In genomic region chr17:81043319-81043724, GRCh38 we compare ENCODE assay signal across 17 cellular contexts. TPM values are rescaled to one million over a fixed set of nuclear protein-coding genes. Genes with fewer than 3 reads are reported as not detected.
DNase-seq lines count a peak whose midpoint lies in the region; ATAC-seq, FAIRE-seq and TF ChIP-seq lines count a peak whose summit lies in the region.
"Had no signal": no experiment of that assay in that cellular context is flagged by ENCODE, and none has a peak within 500 bp of the region (broad histone marks: within the 10 kb centered on the region; RNA-seq: fewer than 3 reads in every experiment).

No MANE protein-coding gene starts in this region.

- H3K4me1 ChIP-seq in Panc1 (ENCODE audit: control insufficient read depth, insufficient read depth, low read length) (peaks cover 98% of the 10 kb centered on the region), endothelial cell of umbilical vein (ENCODE audit: control insufficient read depth, extremely low read depth, insufficient read depth, low read length) (peaks cover 29% of the 10 kb centered on the region)

- H3K4me2 ChIP-seq in endothelial cell of umbilical vein (ENCODE audit: insufficient read depth, low read length), result peak overlapping the region; percentile 6

- POLR2A ChIA-PET in Panc1 (lab: Charles Lee), result interaction anchor here (0.6 to 1.0 kb wide), 2 partner anchors 37 to 179 kb away, joined by 3 to 8 read pairs; partner anchors contain the start of gene CEP131
- POLR2A ChIA-PET in endothelial cell of umbilical vein (lab: Charles Lee), result interaction anchor here (1.3 kb wide), 1 partner anchor 8 kb away, joined by 5 read pairs; the partner anchor contains the start of gene BAIAP2
- POLR2A ChIA-PET in T-cell (lab: Charles Lee), result no interaction called here

- H3K9me3 Mint-ChIP-seq in mesothelial cell of epicardium (no peaks in the 10 kb centered on the region), type B pancreatic cell (no peaks in the 10 kb centered on the region), T-cell (no peaks in the 10 kb centered on the region)
- H3K9me3 Mint-ChIP-seq: natural killer cell treated with Interleukin-12 subunit alpha and Interleukin-12 subunit beta and Interleukin-15 and Interleukin-18, amount 100 ng/mL, for 72 hours had no signal

- intact Hi-C loops in Panc1 (cut with micrococcal nuclease; ENCODE audit: unreplicated experiment), result no loop called here
- intact Hi-C loops in endothelial cell of umbilical vein (cut with micrococcal nuclease), result no loop called here

- H3K79me2 ChIP-seq in endothelial cell of umbilical vein (ENCODE audit: control insufficient read depth, insufficient read depth, low read length), result peaks cover 3% of the 10 kb centered on the region

- DNase-seq in Panc1 (ENCODE audit: low read depth, low spot score) (no peak), endothelial cell of umbilical vein (ENCODE audit: low read depth, low spot score) (no peak), mesothelial cell of epicardium (ENCODE audit: low spot score in 2 of 2, unreplicated experiment in 2 of 2) (no peak), type B pancreatic cell (ENCODE audit: extremely low spot score, unreplicated experiment) (no peak), foreskin fibroblast (no peak), T-cell (no peak)
- DNase-seq: activated CD4-positive, alpha-beta T cell treated with anti-CD3 and anti-CD28 coated beads, Interleukin-2, amount 50 U/mL, for 1 hour; activated T-cell treated with anti-CD3 and anti-CD28 coated beads, Interleukin-2, amount 50 U/mL, for 48 hours; amniotic stem cell; NCI-H1105 treated with DMSO at 0.1 percent for 48 hours; NCI-H510A had no signal

- H3K27me3 Mint-ChIP-seq in mesothelial cell of epicardium (ENCODE audit: low read depth) (no peaks in the 10 kb centered on the region), type B pancreatic cell (no peaks in the 10 kb centered on the region), T-cell (peaks cover 0 to 2% of the 10 kb centered on the region in 2 donors)
- H3K27me3 Mint-ChIP-seq: natural killer cell treated with Interleukin-12 subunit alpha and Interleukin-12 subunit beta and Interleukin-15 and Interleukin-18, amount 100 ng/mL, for 72 hours had no signal

- no peaks in the 10 kb centered on the region for H3K9me1 ChIP-seq in endothelial cell of umbilical vein (replicated peaks; ENCODE audit: control insufficient read depth, extremely low read depth, insufficient read depth, low read length)

- CTCF ChIA-PET in Panc1 (lab: Charles Lee), result interaction anchor here (0.6 to 0.9 kb wide), 3 partner anchors 54 to 562 kb away, joined by 3 to 4 read pairs (median 3); no protein-coding TSS in a partner anchor
- CTCF ChIA-PET in endothelial cell of umbilical vein (lab: Charles Lee), result interaction anchor here (0.9 to 2.8 kb wide), 4 partner anchors 20 to 58 kb away, joined by 3 to 10 read pairs (median 4); no protein-coding TSS in a partner anchor
- CTCF ChIA-PET in T-cell (lab: Charles Lee), result no interaction called here

- H2AFZ ChIP-seq in endothelial cell of umbilical vein (ENCODE audit: low read depth, low read length), result peak overlapping the region; percentile 59

- peak overlapping the region; percentile 99 for H3K27ac ChIP-seq in Panc1 (ENCODE audit: low read length)
- H3K27ac ChIP-seq in endothelial cell of umbilical vein (ENCODE audit: insufficient read depth, low read depth, low read length), result peak overlapping the region; percentile 43
- H3K27ac ChIP-seq: BLaER1 treated with 17β-estradiol and CSF1 and Interleukin-3, amounts not matched to agents 10 nM and 100 nM had no signal

- no peaks in the 10 kb centered on the region for H4K20me1 ChIP-seq in endothelial cell of umbilical vein (replicated peaks; ENCODE audit: control insufficient read depth, extremely low read depth, insufficient read depth, low read length)

- BruUV-seq in Panc1 (replicated peaks; lab: Mats Ljungman, UMichigan), result no TSS peak
- BruUV-seq in endothelial cell of umbilical vein (replicated peaks; lab: Mats Ljungman, UMichigan), result no TSS peak

- H3K27ac Mint-ChIP-seq in mesothelial cell of epicardium (peak overlapping the region; percentile 98), type B pancreatic cell (peak overlapping the region; percentile 96), T-cell (no peak overlapping the region)
- H3K27ac Mint-ChIP-seq: natural killer cell treated with Interleukin-12 subunit alpha and Interleukin-12 subunit beta and Interleukin-15 and Interleukin-18, amount 100 ng/mL, for 72 hours had no signal

- TF ChIP-seq POLR2A in endothelial cell of umbilical vein (IDR thresholded peaks at IDR 0.05; ENCODE audit: low read depth, low read length), result no peak

- TF ChIP-seq CTCF in Panc1 (IDR thresholded peaks at IDR 0.05) (no peak), endothelial cell of umbilical vein (IDR thresholded peaks at IDR 0.05; ENCODE audit: extremely low read depth in 1 of 2, insufficient read depth in 1 of 2, low read depth in 1 of 2, low read length in 2 of 2) (no peak), mesothelial cell of epicardium (IDR thresholded peaks at IDR 0.05; ENCODE audit: unreplicated experiment) (no peak), type B pancreatic cell (conservative IDR thresholded peaks at IDR 0.05) (no peak), foreskin fibroblast (IDR thresholded peaks at IDR 0.05; ENCODE audit: low read depth, low read length) (no peak)

- peak overlapping the region; percentile 5 for H3K9ac ChIP-seq in endothelial cell of umbilical vein (replicated peaks; ENCODE audit: extremely low read depth, insufficient read depth, low read length)
- H3K9ac ChIP-seq: BLaER1 treated with 17β-estradiol and CSF1 and Interleukin-3, amounts not matched to agents 10 nM and 100 nM had no signal

- peak overlapping the region; percentile 32 for H3K4me3 Mint-ChIP-seq in mesothelial cell of epicardium
- peak overlapping the region; percentile 82 for H3K4me3 Mint-ChIP-seq in type B pancreatic cell
- no peak overlapping the region for H3K4me3 Mint-ChIP-seq in T-cell
- H3K4me3 Mint-ChIP-seq: natural killer cell treated with Interleukin-12 subunit alpha and Interleukin-12 subunit beta and Interleukin-15 and Interleukin-18, amount 100 ng/mL, for 72 hours had no signal

- no peaks in the 10 kb centered on the region for H3K9me3 ChIP-seq in Panc1 (ENCODE audit: control insufficient read depth, insufficient read depth, low read depth, low read length)
- no peaks in the 10 kb centered on the region for H3K9me3 ChIP-seq in endothelial cell of umbilical vein (replicated peaks; ENCODE audit: control insufficient read depth, insufficient read depth, low read length)
- H3K9me3 ChIP-seq: BLaER1 treated with 17β-estradiol and CSF1 and Interleukin-3, amounts not matched to agents 10 nM and 100 nM had no signal

- H3K36me3 ChIP-seq in Panc1 (ENCODE audit: control insufficient read depth, insufficient read depth, low read length) (no peaks in the 10 kb centered on the region), endothelial cell of umbilical vein (ENCODE audit: control insufficient read depth in 2 of 2, extremely low read depth in 1 of 2, insufficient read depth in 2 of 2, low read length in 2 of 2) (no peaks in the 10 kb centered on the region)
- H3K36me3 ChIP-seq: BLaER1 treated with 17β-estradiol and CSF1 and Interleukin-3, amounts not matched to agents 10 nM and 100 nM had no signal

- H3K4me3 ChIP-seq in Panc1 (ENCODE audit: low read depth in 2 of 2, low read length in 2 of 2) (peak overlapping the region; percentile 23 to 36), endothelial cell of umbilical vein (replicated peaks in 1 of 3; ENCODE audit: insufficient read depth in 1 of 3, low read depth in 1 of 3, low read length in 3 of 3) (no peak overlapping the region), foreskin fibroblast (ENCODE audit: low read depth in 1 of 2, low read length in 2 of 2) (no peak overlapping the region)
- H3K4me3 ChIP-seq: BLaER1 treated with 17β-estradiol and CSF1 and Interleukin-3, amounts not matched to agents 10 nM and 100 nM; GM12878; K562 had no signal

- H3K27me3 ChIP-seq in Panc1 (ENCODE audit: control insufficient read depth, insufficient read depth, low read length), result no peaks in the 10 kb centered on the region
- no peaks in the 10 kb centered on the region for H3K27me3 ChIP-seq in endothelial cell of umbilical vein (ENCODE audit: control insufficient read depth in 2 of 2, insufficient read depth in 2 of 2, low read length in 2 of 2)

- ATAC-seq in Panc1 (peak; percentile 20), HG02885 (IDR thresholded peaks at IDR 0.05; ENCODE audit: poor library complexity, unreplicated experiment) (no peak), T-cell (replicated peaks in 1 of 4) (no peak)
- ATAC-seq: GM12878; K562; natural killer cell treated with Interleukin-12 subunit alpha and Interleukin-12 subunit beta and Interleukin-15 and Interleukin-18, amount 100 ng/mL, for 72 hours had no signal

- H3K4me1 Mint-ChIP-seq in mesothelial cell of epicardium (peaks cover 55% of the 10 kb centered on the region), type B pancreatic cell (ENCODE audit: unreplicated experiment) (peaks cover 39% of the 10 kb centered on the region), T-cell (no peaks in the 10 kb centered on the region)

- in situ Hi-C loops in Panc1 (cut with HindIII; ENCODE audit: low pct_unique_long_range_greater_than_20kb, low sequenced_read_pairs), result no loop called here

- no peak for FAIRE-seq in endothelial cell of umbilical vein (lab: Jason Lieb, UNC)
- FAIRE-seq: GM12878, islet of Langerhans, K562 had no signal

- H3K36me3 Mint-ChIP-seq in mesothelial cell of epicardium (no peaks in the 10 kb centered on the region), type B pancreatic cell (no peaks in the 10 kb centered on the region), T-cell (no peaks in the 10 kb centered on the region)
- H3K36me3 Mint-ChIP-seq: natural killer cell treated with Interleukin-12 subunit alpha and Interleukin-12 subunit beta and Interleukin-15 and Interleukin-18, amount 100 ng/mL, for 72 hours had no signal

- dilution Hi-C loops in endothelial cell of umbilical vein (cut with MboI; ENCODE audit: extremely low pct_ligation_motif_present, low sequenced_read_pairs), result no loop called here

RNA-seq across cellular contexts. Expression of gene BAIAP2, which starts 8.4 kb away (rescaled TPM):
- total RNA-seq in Panc1 (2021; ENCODE audit: unreplicated experiment) (125 TPM), endothelial cell of umbilical vein (18.6 and 21.4 TPM in 2 replicates), mesothelial cell of epicardium (46.5 to 48.9 TPM (median 47.6 TPM) in 3 replicates), type B pancreatic cell (ENCODE audit: low replicate concordance) (62.7 and 120 TPM in 2 replicates), T-cell (10 to 100 TPM in 3 of 5 donors, 1 to 10 TPM in 2; 6.3 to 12.0 (median 10.1) TPM)
- polyA plus RNA-seq in Panc1 (2012; ENCODE audit: insufficient read length), result 117 TPM
- 12.3 and 14.7 TPM in 2 replicates for polyA plus RNA-seq in endothelial cell of umbilical vein
- polyA plus RNA-seq in endothelial cell of umbilical vein (2011; cell fraction: cytosol; rRNA removed), result 7.7 and 7.9 TPM in 2 replicates
- polyA plus RNA-seq in endothelial cell of umbilical vein (2011; cell fraction: nucleus; rRNA removed), result 18.9 and 23.2 TPM in 2 replicates
- 10.9 and 15.7 TPM in 2 replicates for polyA plus RNA-seq in endothelial cell of umbilical vein (2012)
- polyA minus RNA-seq in endothelial cell of umbilical vein, result 7.4 and 11.4 TPM in 2 replicates
- 27.1 TPM for polyA minus RNA-seq in endothelial cell of umbilical vein (2011; cell fraction: cytosol; rRNA and poly(A)+ RNA removed)
- 7.9 and 15.4 TPM in 2 replicates for polyA minus RNA-seq in endothelial cell of umbilical vein (2011; cell fraction: nucleus; rRNA and poly(A)+ RNA removed)

RNA-seq across cellular contexts. Expression of gene CHMP6, which starts 51.7 kb away (rescaled TPM):
- 43.7 TPM for total RNA-seq in Panc1 (2021; ENCODE audit: unreplicated experiment)
- 39.1 TPM for polyA plus RNA-seq in Panc1 (2012; ENCODE audit: insufficient read length)
- total RNA-seq in endothelial cell of umbilical vein, result 42.5 and 42.6 TPM in 2 replicates
- 48.5 and 59.9 TPM in 2 replicates for polyA plus RNA-seq in endothelial cell of umbilical vein
- 37.2 and 48.7 TPM in 2 replicates for polyA plus RNA-seq in endothelial cell of umbilical vein (2011; cell fraction: cytosol; rRNA removed)
- polyA plus RNA-seq in endothelial cell of umbilical vein (2011; cell fraction: nucleus; rRNA removed), result 23.2 and 28.2 TPM in 2 replicates
- 22.5 and 29.6 TPM in 2 replicates for polyA plus RNA-seq in endothelial cell of umbilical vein (2012)
- 16.2 and 19.0 TPM in 2 replicates for polyA minus RNA-seq in endothelial cell of umbilical vein
- 9.1 TPM for polyA minus RNA-seq in endothelial cell of umbilical vein (2011; cell fraction: cytosol; rRNA and poly(A)+ RNA removed)
- polyA minus RNA-seq in endothelial cell of umbilical vein (2011; cell fraction: nucleus; rRNA and poly(A)+ RNA removed), result 10.2 and 18.3 TPM in 2 replicates
- 23.1 to 26.9 TPM (median 26.5 TPM) in 3 replicates for total RNA-seq in mesothelial cell of epicardium
- total RNA-seq in type B pancreatic cell (ENCODE audit: low replicate concordance), result 29.1 and 33.4 TPM in 2 replicates
- total RNA-seq in T-cell, result 10 to 100 TPM; 25.0 to 48.9 (median 43.2) TPM

Comparison
In these comparisons a context has a peak if more than half of its experiments do, and no peak if none do; other contexts are left out.
1. H3K4me3 ChIP-seq: peak in Panc1 (2 of 2); none in endothelial cell of umbilical vein (0 of 3) and foreskin fibroblast (0 of 2).
2. H3K27ac Mint-ChIP-seq: peak in mesothelial cell of epicardium (single experiment) and type B pancreatic cell (single experiment); none in T-cell (0 of 2).
3. H3K4me3 Mint-ChIP-seq: peak in mesothelial cell of epicardium (single experiment) and type B pancreatic cell (single experiment); none in T-cell (0 of 3).
4. CTCF ChIA-PET loops: an anchor here in Panc1 (0.6 to 0.9 kb wide) and endothelial cell of umbilical vein (0.9 to 2.8 kb wide); none called in T-cell.
5. POLR2A ChIA-PET loops: an anchor here in Panc1 (0.6 to 1.0 kb wide) and endothelial cell of umbilical vein (1.3 kb wide); none called in T-cell.